1 cellular context compared by ENCODE assay signal in the genomic region with DNA sequence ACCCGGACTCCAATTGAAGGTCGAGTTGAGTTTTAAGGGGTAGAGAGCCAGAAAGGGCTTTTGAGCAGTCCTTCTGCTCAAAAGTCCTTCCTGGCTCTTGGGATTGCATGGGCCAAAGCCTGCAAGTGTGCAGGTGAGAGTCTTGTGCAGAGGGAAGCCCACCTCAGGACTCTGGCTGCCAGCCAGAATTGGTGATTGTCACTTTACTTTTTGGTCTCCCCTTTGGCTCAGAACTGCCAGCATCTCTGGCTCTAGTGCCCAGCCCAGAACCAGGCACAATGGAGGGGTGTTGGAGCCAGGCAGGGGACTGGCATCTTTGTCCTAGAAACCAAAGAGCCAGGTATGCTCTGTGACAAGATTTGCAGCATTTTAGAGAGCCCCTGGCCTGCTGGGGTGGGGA.
TF ChIP-seq lines count a peak whose summit lies in the region.

No MANE protein-coding gene starts in this region.

TF ChIP-seq in HepG2, 621 proteins besides CTCF, POLR2A, EP300 and RAD21:
- TF ChIP-seq ZBTB20 (CRISPR knock-in tag; IDR thresholded peaks at IDR 0.05; ENCODE audit: borderline replicate concordance, low read depth) = no peak
- TF ChIP-seq, protein P1, sequence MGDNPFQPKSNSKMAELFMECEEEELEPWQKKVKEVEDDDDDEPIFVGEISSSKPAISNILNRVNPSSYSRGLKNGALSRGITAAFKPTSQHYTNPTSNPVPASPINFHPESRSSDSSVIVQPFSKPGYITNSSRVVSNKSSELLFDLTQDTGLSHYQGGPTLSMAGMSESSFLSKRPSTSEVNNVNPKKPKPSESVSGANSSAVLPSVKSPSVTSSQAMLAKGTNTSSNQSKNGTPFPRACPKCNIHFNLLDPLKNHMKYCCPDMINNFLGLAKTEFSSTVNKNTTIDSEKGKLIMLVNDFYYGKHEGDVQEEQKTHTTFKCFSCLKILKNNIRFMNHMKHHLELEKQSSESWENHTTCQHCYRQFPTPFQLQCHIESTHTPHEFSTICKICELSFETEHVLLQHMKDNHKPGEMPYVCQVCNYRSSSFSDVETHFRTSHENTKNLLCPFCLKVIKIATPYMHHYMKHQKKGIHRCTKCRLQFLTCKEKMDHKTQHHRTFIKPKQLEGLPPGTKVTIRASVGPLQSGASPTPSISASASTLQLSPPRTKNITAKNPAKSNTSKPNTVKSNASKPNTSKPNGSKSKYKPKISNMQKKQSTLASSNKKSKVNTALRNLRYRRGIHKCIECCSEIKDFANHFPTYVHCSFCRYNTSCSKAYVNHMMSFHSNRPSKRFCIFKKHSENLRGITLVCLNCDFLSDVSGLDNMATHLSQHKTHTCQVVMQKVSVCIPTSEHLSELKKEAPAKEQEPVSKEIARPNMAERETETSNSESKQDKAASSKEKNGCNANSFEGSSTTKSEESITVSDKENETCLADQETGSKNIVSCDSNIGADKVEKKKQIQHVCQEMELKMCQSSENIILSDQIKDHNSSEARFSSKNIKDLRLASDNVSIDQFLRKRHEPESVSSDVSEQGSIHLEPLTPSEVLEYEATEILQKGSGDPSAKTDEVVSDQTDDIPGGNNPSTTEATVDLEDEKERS (CRISPR knock-in tag; IDR thresholded peaks at IDR 0.05) = 0 out of 2 replicates have a peak, but pooled peaks have one; percentile 5
- TF ChIP-seq, protein P2, sequence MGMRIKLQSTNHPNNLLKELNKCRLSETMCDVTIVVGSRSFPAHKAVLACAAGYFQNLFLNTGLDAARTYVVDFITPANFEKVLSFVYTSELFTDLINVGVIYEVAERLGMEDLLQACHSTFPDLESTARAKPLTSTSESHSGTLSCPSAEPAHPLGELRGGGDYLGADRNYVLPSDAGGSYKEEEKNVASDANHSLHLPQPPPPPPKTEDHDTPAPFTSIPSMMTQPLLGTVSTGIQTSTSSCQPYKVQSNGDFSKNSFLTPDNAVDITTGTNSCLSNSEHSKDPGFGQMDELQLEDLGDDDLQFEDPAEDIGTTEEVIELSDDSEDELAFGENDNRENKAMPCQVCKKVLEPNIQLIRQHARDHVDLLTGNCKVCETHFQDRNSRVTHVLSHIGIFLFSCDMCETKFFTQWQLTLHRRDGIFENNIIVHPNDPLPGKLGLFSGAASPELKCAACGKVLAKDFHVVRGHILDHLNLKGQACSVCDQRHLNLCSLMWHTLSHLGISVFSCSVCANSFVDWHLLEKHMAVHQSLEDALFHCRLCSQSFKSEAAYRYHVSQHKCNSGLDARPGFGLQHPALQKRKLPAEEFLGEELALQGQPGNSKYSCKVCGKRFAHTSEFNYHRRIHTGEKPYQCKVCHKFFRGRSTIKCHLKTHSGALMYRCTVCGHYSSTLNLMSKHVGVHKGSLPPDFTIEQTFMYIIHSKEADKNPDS (CRISPR knock-in tag; IDR thresholded peaks at IDR 0.05) = no peak
- TF ChIP-seq, protein P3, sequence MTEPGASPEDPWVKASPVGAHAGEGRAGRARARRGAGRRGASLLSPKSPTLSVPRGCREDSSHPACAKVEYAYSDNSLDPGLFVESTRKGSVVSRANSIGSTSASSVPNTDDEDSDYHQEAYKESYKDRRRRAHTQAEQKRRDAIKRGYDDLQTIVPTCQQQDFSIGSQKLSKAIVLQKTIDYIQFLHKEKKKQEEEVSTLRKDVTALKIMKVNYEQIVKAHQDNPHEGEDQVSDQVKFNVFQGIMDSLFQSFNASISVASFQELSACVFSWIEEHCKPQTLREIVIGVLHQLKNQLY (CRISPR knock-in tag; IDR thresholded peaks at IDR 0.05) = no peak
- no peak for TF ChIP-seq ZNF841 (CRISPR knock-in tag; IDR thresholded peaks at IDR 0.05; ENCODE audit: borderline replicate concordance)
- TF ChIP-seq PRMT3 (CRISPR knock-in tag; IDR thresholded peaks at IDR 0.05; ENCODE audit: borderline replicate concordance, low read depth) = no peak
- TF ChIP-seq, protein P4, sequence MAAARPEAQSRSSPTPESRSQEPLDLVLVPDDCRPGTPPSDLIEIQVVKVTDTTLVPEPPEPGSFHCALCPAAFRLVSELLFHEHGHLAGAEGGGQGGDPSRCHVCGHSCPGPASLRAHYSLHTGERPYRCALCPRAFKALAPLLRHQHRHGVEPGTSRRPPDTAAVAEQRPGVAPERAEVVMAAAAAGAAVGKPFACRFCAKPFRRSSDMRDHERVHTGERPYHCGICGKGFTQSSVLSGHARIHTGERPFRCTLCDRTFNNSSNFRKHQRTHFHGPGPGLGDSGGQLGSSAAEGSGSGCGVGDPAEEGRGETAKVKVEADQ (CRISPR knock-in tag; IDR thresholded peaks at IDR 0.05; ENCODE audit: borderline replicate concordance) = 0 out of 2 replicates have a peak, but pooled peaks have one; percentile 39
- TF ChIP-seq ATF7-NPFF (CRISPR knock-in tag; IDR thresholded peaks at IDR 0.05; ENCODE audit: low read depth) = no peak
- no peak for TF ChIP-seq SMAD9 (CRISPR knock-in tag; IDR thresholded peaks at IDR 0.05)
- TF ChIP-seq, protein P5, sequence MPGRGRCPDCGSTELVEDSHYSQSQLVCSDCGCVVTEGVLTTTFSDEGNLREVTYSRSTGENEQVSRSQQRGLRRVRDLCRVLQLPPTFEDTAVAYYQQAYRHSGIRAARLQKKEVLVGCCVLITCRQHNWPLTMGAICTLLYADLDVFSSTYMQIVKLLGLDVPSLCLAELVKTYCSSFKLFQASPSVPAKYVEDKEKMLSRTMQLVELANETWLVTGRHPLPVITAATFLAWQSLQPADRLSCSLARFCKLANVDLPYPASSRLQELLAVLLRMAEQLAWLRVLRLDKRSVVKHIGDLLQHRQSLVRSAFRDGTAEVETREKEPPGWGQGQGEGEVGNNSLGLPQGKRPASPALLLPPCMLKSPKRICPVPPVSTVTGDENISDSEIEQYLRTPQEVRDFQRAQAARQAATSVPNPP (CRISPR knock-in tag; IDR thresholded peaks at IDR 0.05) = no peak
- TF ChIP-seq NONO (IDR thresholded peaks at IDR 0.05) = no peak
- TF ChIP-seq NONO (CRISPR knock-in tag; conservative IDR thresholded peaks at IDR 0.05) = no peak
- 0 out of 2 replicates have a peak, but pooled peaks have one; percentile 24 for TF ChIP-seq ZNF761 (CRISPR knock-in tag; conservative IDR thresholded peaks at IDR 0.05)
- TF ChIP-seq NFYC (CRISPR knock-in tag; IDR thresholded peaks at IDR 0.05) = no peak
- no peak for TF ChIP-seq ZKSCAN1 (IDR thresholded peaks at IDR 0.05; ENCODE audit: low read length)
- no peak for TF ChIP-seq ZNF12 (CRISPR knock-in tag; IDR thresholded peaks at IDR 0.05)
- 0 out of 2 replicates have a peak, but pooled peaks have one; percentile 15 for TF ChIP-seq KLF15 (CRISPR knock-in tag; IDR thresholded peaks at IDR 0.05; ENCODE audit: borderline replicate concordance)
- TF ChIP-seq, protein P6, sequence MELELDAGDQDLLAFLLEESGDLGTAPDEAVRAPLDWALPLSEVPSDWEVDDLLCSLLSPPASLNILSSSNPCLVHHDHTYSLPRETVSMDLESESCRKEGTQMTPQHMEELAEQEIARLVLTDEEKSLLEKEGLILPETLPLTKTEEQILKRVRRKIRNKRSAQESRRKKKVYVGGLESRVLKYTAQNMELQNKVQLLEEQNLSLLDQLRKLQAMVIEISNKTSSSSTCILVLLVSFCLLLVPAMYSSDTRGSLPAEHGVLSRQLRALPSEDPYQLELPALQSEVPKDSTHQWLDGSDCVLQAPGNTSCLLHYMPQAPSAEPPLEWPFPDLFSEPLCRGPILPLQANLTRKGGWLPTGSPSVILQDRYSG (CRISPR knock-in tag; IDR thresholded peaks at IDR 0.05) = no peak
